Comparison of ENCODE assay signal across 1 cellular context in the genomic region with DNA sequence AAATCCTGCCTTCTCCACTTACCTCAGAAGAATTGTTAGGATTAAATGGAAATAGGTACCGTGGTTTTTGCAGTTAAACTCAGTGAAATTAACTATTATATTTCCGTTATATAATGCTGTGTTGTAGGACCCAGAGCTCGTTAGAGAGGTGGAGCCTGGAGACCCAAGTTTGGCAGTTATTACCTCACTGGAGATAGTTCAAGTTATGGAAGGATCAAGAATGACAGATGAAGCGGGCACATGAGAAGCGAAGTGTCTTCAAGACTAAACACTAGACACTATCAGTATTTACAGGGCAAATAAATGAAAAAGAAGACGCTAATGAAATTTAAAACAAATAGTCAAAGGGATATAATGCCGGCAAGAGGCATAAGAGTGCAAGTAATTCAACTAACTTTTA.
TF ChIP-seq lines count a peak whose summit lies in the region.

No MANE protein-coding gene starts in this region.

TF ChIP-seq in K562, 482 proteins besides CTCF, POLR2A, EP300 and RAD21 (continued from another document):
- TF ChIP-seq, protein P1, sequence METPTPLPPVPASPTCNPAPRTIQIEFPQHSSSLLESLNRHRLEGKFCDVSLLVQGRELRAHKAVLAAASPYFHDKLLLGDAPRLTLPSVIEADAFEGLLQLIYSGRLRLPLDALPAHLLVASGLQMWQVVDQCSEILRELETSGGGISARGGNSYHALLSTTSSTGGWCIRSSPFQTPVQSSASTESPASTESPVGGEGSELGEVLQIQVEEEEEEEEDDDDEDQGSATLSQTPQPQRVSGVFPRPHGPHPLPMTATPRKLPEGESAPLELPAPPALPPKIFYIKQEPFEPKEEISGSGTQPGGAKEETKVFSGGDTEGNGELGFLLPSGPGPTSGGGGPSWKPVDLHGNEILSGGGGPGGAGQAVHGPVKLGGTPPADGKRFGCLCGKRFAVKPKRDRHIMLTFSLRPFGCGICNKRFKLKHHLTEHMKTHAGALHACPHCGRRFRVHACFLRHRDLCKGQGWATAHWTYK (CRISPR knock-in tag; IDR thresholded peaks at IDR 0.05): no peak
TF ChIP-seq in K562: peak in this region for 1.
